In the genomic region with DNA sequence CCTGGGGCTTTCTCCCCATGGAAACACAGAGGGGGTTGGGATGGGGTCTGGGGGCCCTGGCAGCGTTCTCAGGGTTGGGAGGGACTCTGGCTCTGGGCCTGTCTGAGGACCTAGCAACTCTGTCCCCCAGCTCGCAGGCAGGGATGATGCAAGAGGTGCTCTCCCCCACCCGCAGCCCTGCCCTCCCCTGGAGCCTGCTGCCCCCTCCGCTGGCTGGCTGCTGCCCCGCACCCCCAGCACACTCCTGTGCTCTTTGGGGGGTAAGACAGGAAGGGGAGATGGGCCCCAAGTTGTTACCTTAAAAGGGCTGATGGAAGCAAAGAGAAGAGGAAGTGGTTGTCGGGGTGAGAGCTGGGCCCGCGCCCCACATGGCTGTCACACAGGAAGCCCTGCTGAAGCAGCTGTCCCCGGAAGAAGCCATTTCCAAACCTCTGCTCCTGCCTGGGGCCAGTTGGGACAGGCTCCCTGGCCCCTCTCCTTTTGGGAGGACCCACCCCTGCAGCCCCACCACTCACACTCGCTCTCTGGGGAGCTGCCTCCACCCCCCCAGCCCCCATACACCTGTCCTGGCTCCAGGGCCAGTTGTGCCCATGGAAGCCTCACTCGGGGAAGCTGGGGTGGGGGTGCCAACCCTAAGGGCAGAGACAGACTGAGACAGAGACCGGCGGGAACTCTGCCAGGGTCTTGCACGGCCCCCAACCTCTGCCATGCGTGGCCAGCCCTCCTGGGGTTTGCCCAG, we compare ENCODE assay signal across 8 cellular contexts. TPM values are rescaled to one million over a fixed set of nuclear protein-coding genes. Genes with fewer than 3 reads are reported as not detected.
DNase-seq lines count a peak whose midpoint lies in the region; ATAC-seq lines count a peak whose summit lies in the region.

No MANE protein-coding gene starts in this region.

- peak; percentile 98 for DNase-seq in GF-D8 (lab: John Stamatoyannopoulos, UW)
- DNase-seq in activated CD4-positive, alpha-beta T cell treated with anti-CD3 and anti-CD28 coated beads, Interleukin-2, amount 50 U/mL, for 24 hours (ENCODE audit: low read depth in 1 of 2, low spot score in 1 of 2): peak; percentile 61 to 75
- peak; percentile 56 to 63 for DNase-seq in stimulated activated CD4-positive, alpha-beta T cell treated with anti-CD3 and anti-CD28 coated beads, Interleukin-1b, Interleukin-23, amount 100 ng/mL, for 4 hours (ENCODE audit: low read depth in 2 of 2)
- no peak for DNase-seq in NCI-H2227 treated with DMSO at 0.1 percent for 48 hours (lab: John Stamatoyannopoulos, UW)
- no peak for DNase-seq in glomerular visceral epithelial cell (ENCODE audit: extremely low spot score)

- peak; percentile 41 for ATAC-seq in HG03378 (IDR thresholded peaks at IDR 0.05; ENCODE audit: unreplicated experiment)
- ATAC-seq in esophagus mucosa: peak; percentile 23
- ATAC-seq in GM21367 (IDR thresholded peaks at IDR 0.05; ENCODE audit: unreplicated experiment): no peak

RNA-seq across cellular contexts. Expression of gene CORO1A, which starts 2.5 kb away (rescaled TPM):
- total RNA-seq in esophagus mucosa: 9.0 TPM

RNA-seq across cellular contexts. Expression of gene BOLA2B, which starts 7.6 kb away (rescaled TPM):
- 131 TPM for total RNA-seq in esophagus mucosa

RNA-seq across cellular contexts. Expression of gene SLX1A, which starts 7.8 kb away (rescaled TPM):
- total RNA-seq in esophagus mucosa: 27.9 TPM

RNA-seq across cellular contexts. Expression of gene SULT1A3, which starts 13.2 kb away (rescaled TPM):
- total RNA-seq in esophagus mucosa: 7.1 TPM

Comparison
In these comparisons a context has a peak if more than half of its experiments do, and no peak if none do; other contexts are left out.
1. DNase-seq: peak in GF-D8 (single experiment), activated CD4-positive, alpha-beta T cell treated with anti-CD3 and anti-CD28 coated beads, Interleukin-2, amount 50 U/mL, for 24 hours (2 of 2) and stimulated activated CD4-positive, alpha-beta T cell treated with anti-CD3 and anti-CD28 coated beads, Interleukin-1b, Interleukin-23, amount 100 ng/mL, for 4 hours (2 of 2); none in NCI-H2227 treated with DMSO at 0.1 percent for 48 hours (single experiment) and glomerular visceral epithelial cell (single experiment).